28 cellular contexts compared by ENCODE assay signal in genomic region chr14:70472253-70473159, GRCh38. TPM values are rescaled to one million over a fixed set of nuclear protein-coding genes. Genes with fewer than 3 reads are reported as not detected.
DNase-seq lines count a peak whose midpoint lies in the region; ATAC-seq, FAIRE-seq and TF ChIP-seq lines count a peak whose summit lies in the region.
"Had no signal": no experiment of that assay in that cellular context is flagged by ENCODE, and none has a peak within 500 bp of the region (broad histone marks: within the 10 kb centered on the region; RNA-seq: fewer than 3 reads in every experiment).

No MANE protein-coding gene starts in this region.

- H2AFZ ChIP-seq in HepG2 (ENCODE audit: low read length), result no peak overlapping the region

- peaks cover 24% of the 10 kb centered on the region for H3K4me1 ChIP-seq in HUES48 (ENCODE audit: control insufficient read depth, insufficient read depth, low read length)
- no peaks in the 10 kb centered on the region for H3K4me1 ChIP-seq in HepG2 (ENCODE audit: insufficient read depth, low read length)
- H3K4me1 ChIP-seq: BLaER1 treated with 17β-estradiol and CSF1 and Interleukin-3, amounts not matched to agents 10 nM and 100 nM; lower lobe of right lung; uterus had no signal

- CTCF ChIA-PET in HepG2 (lab: Yijun Ruan, JAX; ENCODE audit: low intra/inter-chr PET ratio, low total read pairs), result no interaction called here

- H3K27ac ChIP-seq in HUES48 (ENCODE audit: low read depth, low read length), result peak overlapping the region; percentile 14
- H3K27ac ChIP-seq in HepG2 (ENCODE audit: extremely low read length, insufficient read depth, low read length), result no peak overlapping the region
- H3K27ac ChIP-seq: BLaER1 treated with 17β-estradiol and CSF1 and Interleukin-3, amounts not matched to agents 10 nM and 100 nM; cardiac muscle cell; lower lobe of right lung; SK-N-MC; uterus had no signal

- 27% methylated on average over 4 of the region's 4 CpGs for WGBS in HepG2 (ENCODE audit: low lambda C conversion rate)

- DNase-seq in Ammon's horn (ENCODE audit: low spot score), result peak; percentile 2
- peak; percentile 50 for DNase-seq in GM13976 (ENCODE audit: low spot score)
- no peak for DNase-seq in frontal cortex (ENCODE audit: low spot score in 2 of 2)
- no peak for DNase-seq in epidermal melanocyte (ENCODE audit: insufficient read length, low spot score)
- no peak for DNase-seq in HepG2 (ENCODE audit: low spot score)
- DNase-seq: activated CD4-positive, alpha-beta T cell treated with anti-CD3 and anti-CD28 coated beads for 48 hours; activated naive CD4-positive, alpha-beta T cell treated with anti-CD3 and anti-CD28 coated beads, Interleukin-2, amount 50 U/mL, for 16 hours; amygdala; HFFc6; islet precursor cell; Kasumi-1; lower lobe of right lung; NCI-H1092; NCI-H1930; NCI-H2227 treated with DMSO at 0.1 percent for 48 hours; stimulated activated CD4-positive, alpha-beta T cell treated with anti-CD3 and anti-CD28 coated beads, Interleukin-2, amount 100 ng/mL, for 48 hours; uterus had no signal

- BruUV-seq in HepG2 (replicated peaks; lab: Mats Ljungman, UMichigan), result no TSS peak

- H3K4me2 ChIP-seq in HepG2 (ENCODE audit: low read depth, low read length), result no peak overlapping the region
- H3K4me2 ChIP-seq: BLaER1 treated with 17β-estradiol and CSF1 and Interleukin-3, amounts not matched to agents 10 nM and 100 nM had no signal

- H3K9ac ChIP-seq in HUES48 (ENCODE audit: low read depth, low read length), result no peak overlapping the region
- H3K9ac ChIP-seq in HepG2 (ENCODE audit: insufficient read depth, low read depth, low read length), result no peak overlapping the region
- H3K9ac ChIP-seq: BLaER1 treated with 17β-estradiol and CSF1 and Interleukin-3, amounts not matched to agents 10 nM and 100 nM had no signal

- in situ Hi-C loops in GM13976 (cut with MboI; ENCODE audit: low sequenced_read_pairs, unreplicated experiment) (no loop called here), HepG2 (cut with HindIII; ENCODE audit: extremely low pct_ligation_motif_present, low pct_unique_long_range_greater_than_20kb) (no loop called here)

- H4K20me1 ChIP-seq in HepG2 (ENCODE audit: insufficient read depth, low read length), result no peaks in the 10 kb centered on the region
- H4K20me1 ChIP-seq: BLaER1 treated with 17β-estradiol and CSF1 and Interleukin-3, amounts not matched to agents 10 nM and 100 nM had no signal

- H3K79me2 ChIP-seq in HepG2 (ENCODE audit: insufficient read depth, low read length), result no peaks in the 10 kb centered on the region

- H3K27me3 ChIP-seq in HUES48 (ENCODE audit: control insufficient read depth, insufficient read depth, low read length), result no peaks in the 10 kb centered on the region
- H3K27me3 ChIP-seq in HepG2 (ENCODE audit: control insufficient read depth in 1 of 2, insufficient read depth in 2 of 2, low read length in 2 of 2), result no peaks in the 10 kb centered on the region; a peak in 1 of 5 replicates
- H3K27me3 ChIP-seq: BLaER1 treated with 17β-estradiol and CSF1 and Interleukin-3, amounts not matched to agents 10 nM and 100 nM; cardiac muscle cell; uterus had no signal

- intact Hi-C loops in HepG2 (cut with micrococcal nuclease; ENCODE audit: unreplicated experiment), result no loop called here

- POLR2A ChIA-PET in HepG2 (lab: Yijun Ruan, JAX), result no interaction called here

- TF ChIP-seq CTCF in GM13976 (IDR thresholded peaks at IDR 0.05; ENCODE audit: borderline replicate concordance, control extremely low read depth, extremely low read depth, insufficient read depth, missing control alignments) (no peak), HepG2 (CRISPR knock-in tag; IDR thresholded peaks at IDR 0.05) (no peak)

- no peak for TF ChIP-seq POLR2A in HepG2 (IDR thresholded peaks at IDR 0.05; ENCODE audit: insufficient read depth in 1 of 2, low read depth in 2 of 2, low read length in 2 of 2)

- H3K4me3 ChIP-seq in HUES48 (ENCODE audit: low read depth, low read length), result no peak overlapping the region
- H3K4me3 ChIP-seq in HepG2 (replicated peaks in 1 of 3; ENCODE audit: insufficient read depth in 1 of 3, low read depth in 2 of 3, low read length in 3 of 3), result no peak overlapping the region
- H3K4me3 ChIP-seq: BLaER1 treated with 17β-estradiol and CSF1 and Interleukin-3, amounts not matched to agents 10 nM and 100 nM; cardiac muscle cell; lower lobe of right lung; SK-N-MC; uterus had no signal

- H3K9me3 ChIP-seq in HUES48 (ENCODE audit: control insufficient read depth, insufficient read depth, low read length), result no peaks in the 10 kb centered on the region
- no peaks in the 10 kb centered on the region for H3K9me3 ChIP-seq in HepG2 (ENCODE audit: low read length)
- H3K9me3 ChIP-seq: lower lobe of right lung, uterus had no signal

- H3K36me3 ChIP-seq in HUES48 (ENCODE audit: control insufficient read depth, insufficient read depth, low read length), result no peaks in the 10 kb centered on the region
- no peaks in the 10 kb centered on the region for H3K36me3 ChIP-seq in HepG2 (replicated peaks in 1 of 2; ENCODE audit: control insufficient read depth in 1 of 2, insufficient read depth in 2 of 2, low read length in 2 of 2)
- H3K36me3 ChIP-seq: cardiac muscle cell, lower lobe of right lung, uterus had no signal

- FAIRE-seq in frontal cortex (lab: Jason Lieb, UNC) (peak; percentile 33), HepG2 (lab: Jason Lieb, UNC) (no peak)

- TF ChIP-seq RAD21 in HepG2 (CRISPR knock-in tag; IDR thresholded peaks at IDR 0.05), result no peak

- ATAC-seq in HG02678 (IDR thresholded peaks at IDR 0.05; ENCODE audit: unreplicated experiment), result no peak
- no peak for ATAC-seq in HG02938 (IDR thresholded peaks at IDR 0.05; ENCODE audit: unreplicated experiment)
- no peak for ATAC-seq in HepG2
- ATAC-seq: lower lobe of right lung; natural killer cell treated with Interleukin-12 subunit alpha and Interleukin-12 subunit beta and Interleukin-15 and Interleukin-18, amount 100 ng/mL, for 72 hours; stimulated activated memory B cell treated with anti-CD40 and anti-IgM and Interleukin-4, amounts not matched to agents 10 μg/mL and 1 μg/mL and 100 μg/mL, for 72 hours had no signal

- no peak for TF ChIP-seq EP300 in HepG2 (IDR thresholded peaks at IDR 0.05; ENCODE audit: low read depth in 2 of 2, low read length in 2 of 2)
- no peak for TF ChIP-seq EP300 in HepG2 (CRISPR knock-in tag; IDR thresholded peaks at IDR 0.05; ENCODE audit: borderline replicate concordance)

TF ChIP-seq in HepG2, 621 proteins besides CTCF, POLR2A, EP300 and RAD21 (continues in another document):
- no peak for TF ChIP-seq ZNF768 (CRISPR knock-in tag; IDR thresholded peaks at IDR 0.05)

RNA-seq across cellular contexts. Expression of gene ADAM21, which starts 20.5 kb away (rescaled TPM):
- under 0.01 TPM for total RNA-seq in frontal cortex
- 0.07 TPM in 1 of 2 replicates, not detected in the other for total RNA-seq in HepG2 (2016; rRNA removed; fragmentation: Illumina TruSeq; extraction: Trizol)
- total RNA-seq in HepG2 (2016; cell fraction: cytosol; rRNA removed; fragmentation: Illumina TruSeq; extraction: Trizol; ENCODE audit: low read depth), result not detected in 2 replicates
- 0.06 TPM in 1 of 2 replicates, not detected in the other for total RNA-seq in HepG2 (2016; cell fraction: insoluble cytoplasmic fraction; rRNA removed; fragmentation: Illumina TruSeq; extraction: Trizol)
- total RNA-seq in HepG2 (2016; cell fraction: membrane; rRNA removed; fragmentation: Illumina TruSeq; extraction: Trizol), result not detected in 2 replicates
- 0.12 TPM in 1 of 2 replicates, not detected in the other for total RNA-seq in HepG2 (2016; cell fraction: nucleus; rRNA removed; fragmentation: Illumina TruSeq; extraction: Trizol)
- 0.03 and 0.07 TPM in 2 replicates for polyA plus RNA-seq in HepG2 (2011; rRNA removed)
- polyA plus RNA-seq in HepG2 (2011; cell fraction: cytosol; rRNA removed), result 0.09 and 0.14 TPM in 2 replicates
- polyA plus RNA-seq in HepG2 (2011; cell fraction: nucleus; rRNA removed), result not detected in 2 replicates
- 0.08 and 0.15 TPM in 2 replicates for polyA plus RNA-seq in HepG2 (2012)
- polyA plus RNA-seq in HepG2 (2016; cell fraction: cytosol; fragmentation: Illumina TruSeq; extraction: Trizol; ENCODE audit: low read depth), result not detected in 2 replicates
- polyA plus RNA-seq in HepG2 (2016; cell fraction: insoluble cytoplasmic fraction; fragmentation: Illumina TruSeq; extraction: Trizol; ENCODE audit: low read depth), result not detected in 2 replicates
- polyA plus RNA-seq in HepG2 (2016; cell fraction: membrane; fragmentation: Illumina TruSeq; extraction: Trizol; ENCODE audit: low read depth), result not detected in 2 replicates
- polyA plus RNA-seq in HepG2 (2016; cell fraction: nucleus; fragmentation: Illumina TruSeq; extraction: Trizol; ENCODE audit: insufficient read depth, low read depth), result not detected in 2 replicates
- polyA minus RNA-seq in HepG2 (2011; rRNA and poly(A)+ RNA removed; ENCODE audit: low replicate concordance), result 0.23 TPM in 1 of 2 replicates, not detected in the other
- polyA minus RNA-seq in HepG2 (2011; cell fraction: cytosol; rRNA and poly(A)+ RNA removed), result 0.35 TPM in 1 of 2 replicates, not detected in the other
- polyA minus RNA-seq in HepG2 (2011; cell fraction: nucleus; rRNA and poly(A)+ RNA removed), result 0.25 TPM in 1 of 2 replicates, not detected in the other
- total RNA-seq: cardiac muscle cell, mononuclear cell, osteocyte, temporal lobe had no signal
- polyA plus RNA-seq: cardiac muscle cell had no signal

RNA-seq across cellular contexts. Expression of gene SYNJ2BP, which starts 55.6 kb away (rescaled TPM):
- total RNA-seq in frontal cortex, result 25.3 TPM
- total RNA-seq in HepG2 (2016; rRNA removed; fragmentation: Illumina TruSeq; extraction: Trizol), result 28.6 and 43.9 TPM in 2 replicates
- 2.5 and 4.3 TPM in 2 replicates for total RNA-seq in HepG2 (2016; cell fraction: cytosol; rRNA removed; fragmentation: Illumina TruSeq; extraction: Trizol; ENCODE audit: low read depth)
- total RNA-seq in HepG2 (2016; cell fraction: insoluble cytoplasmic fraction; rRNA removed; fragmentation: Illumina TruSeq; extraction: Trizol), result 27.8 and 46.0 TPM in 2 replicates
- total RNA-seq in HepG2 (2016; cell fraction: membrane; rRNA removed; fragmentation: Illumina TruSeq; extraction: Trizol), result 9.0 and 9.8 TPM in 2 replicates
- 13.8 and 15.9 TPM in 2 replicates for total RNA-seq in HepG2 (2016; cell fraction: nucleus; rRNA removed; fragmentation: Illumina TruSeq; extraction: Trizol)
- polyA plus RNA-seq in HepG2 (2011; rRNA removed), result 17.0 and 18.1 TPM in 2 replicates
- polyA plus RNA-seq in HepG2 (2011; cell fraction: cytosol; rRNA removed), result 6.8 and 10.7 TPM in 2 replicates
- polyA plus RNA-seq in HepG2 (2011; cell fraction: nucleus; rRNA removed), result 4.1 and 7.5 TPM in 2 replicates
- 10.7 and 11.6 TPM in 2 replicates for polyA plus RNA-seq in HepG2 (2012)
- polyA plus RNA-seq in HepG2 (2016; cell fraction: cytosol; fragmentation: Illumina TruSeq; extraction: Trizol; ENCODE audit: low read depth), result 3.7 TPM in 2 replicates
- polyA plus RNA-seq in HepG2 (2016; cell fraction: insoluble cytoplasmic fraction; fragmentation: Illumina TruSeq; extraction: Trizol; ENCODE audit: low read depth), result 21.9 and 26.4 TPM in 2 replicates
- polyA plus RNA-seq in HepG2 (2016; cell fraction: membrane; fragmentation: Illumina TruSeq; extraction: Trizol; ENCODE audit: low read depth), result 3.8 and 6.2 TPM in 2 replicates
- polyA plus RNA-seq in HepG2 (2016; cell fraction: nucleus; fragmentation: Illumina TruSeq; extraction: Trizol; ENCODE audit: insufficient read depth, low read depth), result 17.4 and 17.6 TPM in 2 replicates
- 5.4 and 9.4 TPM in 2 replicates for polyA minus RNA-seq in HepG2 (2011; rRNA and poly(A)+ RNA removed; ENCODE audit: low replicate concordance)
- 6.5 and 12.6 TPM in 2 replicates for polyA minus RNA-seq in HepG2 (2011; cell fraction: cytosol; rRNA and poly(A)+ RNA removed)
- 10.3 and 14.4 TPM in 2 replicates for polyA minus RNA-seq in HepG2 (2011; cell fraction: nucleus; rRNA and poly(A)+ RNA removed)

Comparison
In these comparisons a context has a peak if more than half of its experiments do, and no peak if none do; other contexts are left out.
1. DNase-seq: peak in Ammon's horn (single experiment) and GM13976 (single experiment); none in frontal cortex (0 of 2), epidermal melanocyte (single experiment) and HepG2 (single experiment).